ENCODE assay signal across 8 cellular contexts in genomic region chr5:118987988-118988945, GRCh38. TPM values are rescaled to one million over a fixed set of nuclear protein-coding genes. Genes with fewer than 3 reads are reported as not detected.
DNase-seq lines count a peak whose midpoint lies in the region; ATAC-seq, FAIRE-seq and TF ChIP-seq lines count a peak whose summit lies in the region.

DTWD2 (minus strand) TSS chr5:118988547; CDS start chr5:118988511, 36 bp downstream.

- H3K9me3 Mint-ChIP-seq in endodermal cell, result peaks cover 22% of the 10 kb centered on the region

- peak within 1 kb of the TSS; percentile 82 for H3K9ac ChIP-seq in endodermal cell (ENCODE audit: extremely low read depth, low read length, poor library complexity, severe bottlenecking)

- H3K27ac ChIP-seq in endodermal cell (ENCODE audit: low read depth, low read length), result peak within 1 kb of the TSS; percentile 93
- H3K27ac ChIP-seq in mesodermal cell (ENCODE audit: low read depth, low read length, severe bottlenecking), result peak within 1 kb of the TSS; percentile 92

- H3K4me3 ChIP-seq in endodermal cell (ENCODE audit: low read length), result peak within 1 kb of the TSS; percentile 91
- H3K4me3 ChIP-seq in mesodermal cell (ENCODE audit: extremely low read depth, insufficient read depth, low read length, poor library complexity, severe bottlenecking), result peak within 1 kb of the TSS; percentile 76

- no peaks in the 10 kb centered on the region for H3K27me3 Mint-ChIP-seq in endodermal cell (ENCODE audit: insufficient read depth)

- WGBS in endodermal cell (ENCODE audit: insufficient coverage in 1 of 2, insufficient read length in 1 of 2), 2 experiments, result 6 to 20% methylated on average over 23 to 79 of the region's 79 CpGs
- WGBS in mesodermal cell (ENCODE audit: insufficient coverage in 2 of 2), 2 experiments, result 6 to 11% methylated on average over 46 to 76 of the region's 79 CpGs

- no peaks in the 10 kb centered on the region for H3K36me3 ChIP-seq in endodermal cell (ENCODE audit: control insufficient read depth, insufficient read depth, low read length)
- no peaks in the 10 kb centered on the region for H3K36me3 ChIP-seq in mesodermal cell (ENCODE audit: control insufficient read depth, insufficient read depth, low read length)

- TF ChIP-seq CTCF in D721Med (IDR thresholded peaks at IDR 0.05; ENCODE audit: insufficient read depth, missing control alignments) (peak; percentile 76), endodermal cell (conservative IDR thresholded peaks at IDR 0.05) (peak; percentile 98)

- H3K27me3 ChIP-seq in endodermal cell (ENCODE audit: control insufficient read depth, insufficient read depth, low read length, poor library complexity, severe bottlenecking), result no peaks in the 10 kb centered on the region

- no peak for FAIRE-seq in D721Med (lab: Jason Lieb, UNC)

- no peaks in the 10 kb centered on the region for H3K36me3 Mint-ChIP-seq in endodermal cell (ENCODE audit: low read depth)

- peak within 1 kb of the TSS; percentile 55 for H3K4me3 Mint-ChIP-seq in endodermal cell

- H3K27ac Mint-ChIP-seq in endodermal cell, result peak within 1 kb of the TSS; percentile 68

- peak; percentile 92 for ATAC-seq in GM21390 (IDR thresholded peaks at IDR 0.05; ENCODE audit: unreplicated experiment)

- H3K9me3 ChIP-seq in endodermal cell (ENCODE audit: control insufficient read depth, low read length), result peaks cover 3% of the 10 kb centered on the region
- H3K9me3 ChIP-seq in mesodermal cell (ENCODE audit: control insufficient read depth, low read length), result no peaks in the 10 kb centered on the region

- H3K4me1 Mint-ChIP-seq in endodermal cell, result peaks cover 34% of the 10 kb centered on the region

- H3K4me1 ChIP-seq in endodermal cell (ENCODE audit: control insufficient read depth, insufficient read depth, low read length) (peaks cover 9% of the 10 kb centered on the region), mesodermal cell (ENCODE audit: control insufficient read depth, insufficient read depth, low read length, poor library complexity, severe bottlenecking) (no peaks in the 10 kb centered on the region)

- DNase-seq in D721Med (ENCODE audit: insufficient read length, low spot score), result peak; percentile 71
- DNase-seq in HUDEP-2 (lab: John Stamatoyannopoulos, UW; ENCODE audit: unreplicated experiment in 76 of 76), result peak in 75 of 76 experiments; percentile 32 to 97 (median 87)
- DNase-seq in NOMO-1 treated with DMSO at 0.1 percent for 48 hours (lab: John Stamatoyannopoulos, UW; ENCODE audit: unreplicated experiment), result peak; percentile 86
- DNase-seq in activated CD8-positive, alpha-beta memory T cell treated with anti-CD3 and anti-CD28 coated beads, Interleukin-2, amount 50 U/mL, for 1 hour (ENCODE audit: extremely low read depth), result peak; percentile 62
- peak; percentile 98 for DNase-seq in endodermal cell
- peak; percentile 82 for DNase-seq in stimulated activated CD8-positive, alpha-beta memory T cell treated with anti-CD3 and anti-CD28 coated beads, Interleukin-15, amount 100 ng/mL, for 24 hours (ENCODE audit: low read depth)

RNA-seq across cellular contexts. Expression of gene DTWD2, which starts in this region (rescaled TPM):
- 10 to 100 TPM; 15.2 to 34.9 TPM for total RNA-seq in endodermal cell
- 6.8 TPM for polyA plus RNA-seq in endodermal cell (2013, experiment 1 of 2)
- 8.5 TPM for polyA plus RNA-seq in endodermal cell (2013, experiment 2 of 2)
- 1.5 TPM for polyA plus RNA-seq in mesodermal cell (2013, experiment 1 of 2)
- 1.2 TPM for polyA plus RNA-seq in mesodermal cell (2013, experiment 2 of 2)

Comparison
In these comparisons a context has a peak if more than half of its experiments do, and no peak if none do; other contexts are left out.
1. Peak in every context shown above with its lines: DNase-seq, ATAC-seq, H3K4me3 ChIP-seq and H3K27ac ChIP-seq.